In the genomic region with DNA sequence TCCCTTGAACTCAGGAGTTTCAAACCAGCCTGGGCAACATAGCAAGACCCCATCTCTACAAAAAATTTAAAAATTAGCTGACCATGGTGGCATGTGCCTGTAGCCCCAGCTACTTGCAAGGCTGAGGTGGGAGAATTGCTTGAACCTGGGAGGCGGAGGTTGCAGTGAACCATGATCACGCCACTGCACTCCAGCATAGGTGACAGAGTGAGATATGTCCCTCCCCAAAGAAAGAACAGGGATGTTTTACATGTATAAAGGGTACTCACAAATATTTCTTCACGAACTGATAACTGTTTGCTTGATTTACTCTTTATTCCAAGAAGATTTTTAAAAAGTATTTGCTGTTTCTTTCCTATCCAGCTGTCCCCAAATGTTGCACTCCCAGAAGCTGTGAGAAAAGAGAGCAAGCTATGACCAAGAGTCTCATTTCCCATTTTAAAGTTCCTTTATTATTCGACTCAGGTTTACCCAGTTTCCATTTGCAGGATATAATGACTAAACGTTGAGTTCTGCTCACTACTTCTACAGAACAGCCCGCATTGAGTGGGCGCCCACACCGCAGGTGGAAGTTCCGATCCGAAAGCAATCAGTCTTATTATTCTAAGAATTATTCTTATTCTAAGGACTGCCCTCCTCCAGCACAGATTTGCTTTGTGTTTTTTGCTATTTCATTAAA, we compare ENCODE assay signal across 12 cellular contexts.
DNase-seq lines count a peak whose midpoint lies in the region; ATAC-seq, FAIRE-seq and TF ChIP-seq lines count a peak whose summit lies in the region.
"Had no signal": no experiment of that assay in that cellular context is flagged by ENCODE, and none has a peak within 500 bp of the region (broad histone marks: within the 10 kb centered on the region; RNA-seq: fewer than 3 reads in every experiment).

No MANE protein-coding gene starts in this region.

- intact Hi-C loops in activated T-helper 1 cell treated with anti-CD3 and anti-CD28 coated beads, Interleukin-12 subunit alpha, Interleukin-12 subunit beta, Interleukin-2, Interleukin-4 antibody, amounts not matched to agents 30 ng/mL and 10 ng/mL and 1 ng/mL, durations not matched to agents 14 hours and 24 hours and 36 hours (cut with micrococcal nuclease): no loop called here
- intact Hi-C loops in prostate gland (cut with DNase I): no loop called here
- intact Hi-C loops in left lung (cut with DNase I): no loop called here

- 89% methylated on average over 10 of the region's 10 CpGs for WGBS in prostate gland

- H3K4me3 Mint-ChIP-seq in activated T-helper 1 cell treated with anti-CD3 and anti-CD28 coated beads, Interleukin-12 subunit alpha, Interleukin-12 subunit beta, Interleukin-2, Interleukin-4 antibody, amounts not matched to agents 30 ng/mL and 10 ng/mL and 1 ng/mL, durations not matched to agents 14 hours and 24 hours and 36 hours: no peak overlapping the region
- H3K4me3 Mint-ChIP-seq: nephron had no signal

- H3K9me3 ChIP-seq in prostate gland (no peaks in the 10 kb centered on the region), left lung (no peaks in the 10 kb centered on the region)

- H3K27ac ChIP-seq in prostate gland (no peak overlapping the region), left lung (no peak overlapping the region)

- no peaks in the 10 kb centered on the region for H3K9me3 Mint-ChIP-seq in activated T-helper 1 cell treated with anti-CD3 and anti-CD28 coated beads, Interleukin-12 subunit alpha, Interleukin-12 subunit beta, Interleukin-2, Interleukin-4 antibody, amounts not matched to agents 30 ng/mL and 10 ng/mL and 1 ng/mL, durations not matched to agents 14 hours and 24 hours and 36 hours
- H3K9me3 Mint-ChIP-seq: nephron had no signal

- TF ChIP-seq CTCF in prostate gland (IDR thresholded peaks at IDR 0.05): no peak
- no peak for TF ChIP-seq CTCF in left lung (IDR thresholded peaks at IDR 0.05)

- H3K27me3 ChIP-seq in prostate gland (replicated peaks; ENCODE audit: insufficient read depth) (no peaks in the 10 kb centered on the region), left lung (no peaks in the 10 kb centered on the region)

- no peak for TF ChIP-seq POLR2A in GM12891 (IDR thresholded peaks at IDR 0.05; ENCODE audit: low read depth, low read length)
- TF ChIP-seq POLR2A in prostate gland (IDR thresholded peaks at IDR 0.05): no peak

- ATAC-seq in GM19372 (IDR thresholded peaks at IDR 0.05; ENCODE audit: low read depth, unreplicated experiment) (peak; percentile 79), HG02870 (IDR thresholded peaks at IDR 0.05; ENCODE audit: unreplicated experiment) (peak; percentile 89), left lung (no peak)

- H3K4me1 ChIP-seq in prostate gland (replicated peaks): no peaks in the 10 kb centered on the region
- peaks cover 0 to 5% of the 10 kb centered on the region in 2 donors for H3K4me1 ChIP-seq in left lung

- peaks cover 42% of the 10 kb centered on the region for H3K36me3 Mint-ChIP-seq in activated T-helper 1 cell treated with anti-CD3 and anti-CD28 coated beads, Interleukin-12 subunit alpha, Interleukin-12 subunit beta, Interleukin-2, Interleukin-4 antibody, amounts not matched to agents 30 ng/mL and 10 ng/mL and 1 ng/mL, durations not matched to agents 14 hours and 24 hours and 36 hours (ENCODE audit: low read depth)

- H3K27me3 Mint-ChIP-seq in activated T-helper 1 cell treated with anti-CD3 and anti-CD28 coated beads, Interleukin-12 subunit alpha, Interleukin-12 subunit beta, Interleukin-2, Interleukin-4 antibody, amounts not matched to agents 30 ng/mL and 10 ng/mL and 1 ng/mL, durations not matched to agents 14 hours and 24 hours and 36 hours (ENCODE audit: insufficient read depth): no peaks in the 10 kb centered on the region

- H3K36me3 ChIP-seq in prostate gland: no peaks in the 10 kb centered on the region
- peaks cover 0 to 55% of the 10 kb centered on the region in 2 donors for H3K36me3 ChIP-seq in left lung

- H3K4me3 ChIP-seq in prostate gland (no peak overlapping the region), left lung (no peak overlapping the region)
- H3K4me3 ChIP-seq: smooth muscle cell had no signal

- H3K4me1 Mint-ChIP-seq in activated T-helper 1 cell treated with anti-CD3 and anti-CD28 coated beads, Interleukin-12 subunit alpha, Interleukin-12 subunit beta, Interleukin-2, Interleukin-4 antibody, amounts not matched to agents 30 ng/mL and 10 ng/mL and 1 ng/mL, durations not matched to agents 14 hours and 24 hours and 36 hours (ENCODE audit: low read depth): peaks cover 17% of the 10 kb centered on the region
- H3K4me1 Mint-ChIP-seq: nephron had no signal

- no peak for FAIRE-seq in GM12891 (lab: Jason Lieb, UNC)

- H3K27ac Mint-ChIP-seq in activated T-helper 1 cell treated with anti-CD3 and anti-CD28 coated beads, Interleukin-12 subunit alpha, Interleukin-12 subunit beta, Interleukin-2, Interleukin-4 antibody, amounts not matched to agents 30 ng/mL and 10 ng/mL and 1 ng/mL, durations not matched to agents 14 hours and 24 hours and 36 hours: peak overlapping the region; percentile 34
- H3K27ac Mint-ChIP-seq: nephron had no signal

- DNase-seq in GM12891 (ENCODE audit: insufficient read length, low spot score) (no peak), prostate gland (ENCODE audit: low spot score) (no peak), left lung (no peak), ureter (ENCODE audit: low spot score) (no peak), DMS53 (lab: John Stamatoyannopoulos, UW) (no peak)
- no peak for DNase-seq in activated T-helper 1 cell treated with anti-CD3 and anti-CD28 coated beads, Interleukin-12 subunit alpha, Interleukin-12 subunit beta, Interleukin-2, Interleukin-4 antibody, amounts not matched to agents 30 ng/mL and 10 ng/mL and 1 ng/mL, durations not matched to agents 14 hours and 24 hours and 36 hours (ENCODE audit: low spot score)
- DNase-seq: NCI-H1092 treated with DMSO at 0.1 percent for 48 hours, NCI-H774 had no signal

TF ChIP-seq in GM12891, 5 proteins besides CTCF, POLR2A, EP300 and RAD21:
- peak; percentile 63 for TF ChIP-seq SPI1 (IDR thresholded peaks at IDR 0.05; ENCODE audit: low read depth, low read length)
- TF ChIP-seq POU2F2 (IDR thresholded peaks at IDR 0.05; ENCODE audit: low read depth, low read length): no peak
